In genomic region chr4:71584654-71585053, GRCh38 we compare ENCODE assay signal across 15 cellular contexts.
DNase-seq lines count a peak whose midpoint lies in the region; ATAC-seq and TF ChIP-seq lines count a peak whose summit lies in the region.
"Had no signal": no experiment of that assay in that cellular context is flagged by ENCODE, and none has a peak within 500 bp of the region (broad histone marks: within the 10 kb centered on the region; RNA-seq: fewer than 3 reads in every experiment).

No MANE protein-coding gene starts in this region.

- BruUV-seq in A673 (replicated peaks; lab: Mats Ljungman, UMichigan), result no TSS peak

- H3K9ac ChIP-seq in SK-N-MC (ENCODE audit: insufficient read length), result no peak overlapping the region

- POLR2A ChIA-PET in A673 (lab: Charles Lee; ENCODE audit: low non-redundant PET), result no interaction called here

- intact Hi-C loops in A673 (cut with micrococcal nuclease; ENCODE audit: unreplicated experiment), result no loop called here

- no peaks in the 10 kb centered on the region for H3K27me3 ChIP-seq in A673 (replicated peaks; ENCODE audit: insufficient read depth, low read depth, low read length, poor library complexity)
- H3K27me3 ChIP-seq: BE2C had no signal

- no peak for TF ChIP-seq CTCF in A673 (conservative IDR thresholded peaks at IDR 0.05; ENCODE audit: low read depth, low read length)

- H3K4me3 ChIP-seq in A673 (ENCODE audit: low read depth, low read length, poor library complexity, severe bottlenecking) (no peak overlapping the region), SK-N-MC (peak overlapping the region; percentile 55)

- no peak for ATAC-seq in GM21723 (IDR thresholded peaks at IDR 0.05; ENCODE audit: unreplicated experiment)
- ATAC-seq in GM19023 (IDR thresholded peaks at IDR 0.05; ENCODE audit: unreplicated experiment), result no peak

- DNase-seq in A673 (ENCODE audit: low spot score) (peak; percentile 70), EL (peak; percentile 17), SK-N-MC (ENCODE audit: low read depth, low spot score) (no peak), putamen (ENCODE audit: low spot score) (peak; percentile 8), NCI-H1092 (lab: John Stamatoyannopoulos, UW) (no peak)
- DNase-seq: ACHN; BE2C; CD4-positive, CD25-positive, alpha-beta regulatory T cell; CD8-positive, alpha-beta memory T cell; COR-L47; DMS 273 treated with DMSO at 0.1 percent for 48 hours; H9; KG1 had no signal

- H3K36me3 ChIP-seq in A673 (ENCODE audit: insufficient read depth, low read length, poor library complexity, severe bottlenecking) (no peaks in the 10 kb centered on the region), SK-N-MC (ENCODE audit: insufficient read depth, low read length) (no peaks in the 10 kb centered on the region)
- H3K36me3 ChIP-seq: BE2C had no signal

- no peaks in the 10 kb centered on the region for H3K4me1 ChIP-seq in A673 (ENCODE audit: insufficient read depth, low read length, poor library complexity, severe bottlenecking)

- H3K27ac ChIP-seq in A673 (ENCODE audit: low read depth, low read length, poor library complexity, severe bottlenecking), result peak overlapping the region; percentile 57
- peak overlapping the region; percentile 88 for H3K27ac ChIP-seq in SK-N-MC

- CTCF ChIA-PET in A673 (lab: Charles Lee), result no interaction called here

- no peaks in the 10 kb centered on the region for H3K9me3 ChIP-seq in A673 (ENCODE audit: low read depth, low read length, poor library complexity, severe bottlenecking)
- H3K9me3 ChIP-seq in SK-N-MC (ENCODE audit: low read depth, low read length), result no peaks in the 10 kb centered on the region
- H3K9me3 ChIP-seq: BE2C had no signal

Comparison
In these comparisons a context has a peak if more than half of its experiments do, and no peak if none do; other contexts are left out.
1. DNase-seq: peak in A673 (single experiment), EL (single experiment) and putamen (single experiment); none in SK-N-MC (single experiment) and NCI-H1092 (single experiment).